13 cellular contexts compared by ENCODE assay signal in the genomic region with DNA sequence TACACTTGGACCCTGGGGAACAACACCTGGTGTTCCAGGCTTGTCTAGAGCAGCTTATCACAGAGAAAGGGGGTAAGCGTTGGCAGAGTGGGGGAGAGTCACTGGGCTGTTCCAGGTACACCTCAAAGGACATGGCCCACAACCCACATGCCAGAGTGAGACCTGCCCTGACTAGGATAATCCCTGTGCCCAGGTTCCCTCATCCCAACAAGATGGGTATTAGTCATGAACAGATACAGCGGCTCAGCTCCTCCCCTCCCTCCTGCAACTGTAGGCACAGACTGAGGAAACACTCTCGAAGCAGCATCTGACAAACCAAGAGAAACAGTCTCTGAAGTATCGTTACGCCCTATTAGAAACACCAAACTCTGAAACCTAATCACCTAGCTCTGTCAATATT. TPM values are rescaled to one million over a fixed set of nuclear protein-coding genes. Genes with fewer than 3 reads are reported as not detected.
DNase-seq lines count a peak whose midpoint lies in the region; ATAC-seq and TF ChIP-seq lines count a peak whose summit lies in the region.
"Had no signal": no experiment of that assay in that cellular context is flagged by ENCODE, and none has a peak within 500 bp of the region (broad histone marks: within the 10 kb centered on the region; RNA-seq: fewer than 3 reads in every experiment).

No MANE protein-coding gene starts in this region.

- intact Hi-C loops in esophagus squamous epithelium (cut with DNase I): no loop called here
- intact Hi-C loops in ovary (cut with DNase I): no loop called here

- DNase-seq in AG08396 (ENCODE audit: low spot score) (peak; percentile 11), NCI-H510A (lab: John Stamatoyannopoulos, UW) (peak; percentile 23), esophagus squamous epithelium (lab: John Stamatoyannopoulos, UW) (no peak), ovary (peak in 3 of 5 donors; percentile 11 to 32 (median 20)), Peyer's patch (no peak), UCSD-AML1 (lab: John Stamatoyannopoulos, UW; ENCODE audit: unreplicated experiment) (no peak), activated gamma-delta T cell treated with Interleukin-2 at 50 U/mL for 16 hours (no peak)
- DNase-seq: activated CD4-positive, alpha-beta T cell treated with anti-CD3 and anti-CD28 coated beads, Interleukin-2, amount 10 ng/mL, durations not matched to agents 24 days and 14 days; activated naive CD8-positive, alpha-beta T cell treated with anti-CD3 and anti-CD28 coated beads, Interleukin-2, amount 50 U/mL, for 24 hours; erythroblast; MM.1S; stimulated activated naive CD8-positive, alpha-beta T cell treated with anti-CD3 and anti-CD28 coated beads, Interleukin-15, amount 100 ng/mL, for 72 hours had no signal

- no peak for TF ChIP-seq POLR2A in esophagus squamous epithelium (IDR thresholded peaks at IDR 0.05)
- no peak for TF ChIP-seq POLR2A in ovary (IDR thresholded peaks at IDR 0.05)
- TF ChIP-seq POLR2A in Peyer's patch (IDR thresholded peaks at IDR 0.05): no peak

- no peaks in the 10 kb centered on the region for H3K9me3 ChIP-seq in esophagus squamous epithelium
- H3K9me3 ChIP-seq in ovary: no peaks in the 10 kb centered on the region
- no peaks in the 10 kb centered on the region for H3K9me3 ChIP-seq in Peyer's patch

- ATAC-seq in GM18870 (IDR thresholded peaks at IDR 0.05; ENCODE audit: unreplicated experiment): no peak
- ATAC-seq: activated naive CD8-positive, alpha-beta T cell treated with anti-CD3 and anti-CD28 coated beads, Interleukin-2, amount 50 U/mL, for 24 hours; stimulated activated naive CD8-positive, alpha-beta T cell treated with anti-CD3 and anti-CD28 coated beads, Interleukin-15, amount 100 ng/mL, for 72 hours had no signal

- H3K27me3 ChIP-seq in esophagus squamous epithelium (peaks cover 0 to 9% (median 0%) of the 10 kb centered on the region in 4 donors), ovary (no peaks in the 10 kb centered on the region), Peyer's patch (no peaks in the 10 kb centered on the region)

- H3K27ac ChIP-seq in esophagus squamous epithelium (peak overlapping the region in 3 of 4 donors; percentile 62 to 90 (median 77)), ovary (peak overlapping the region in 1 of 2 donors; percentile 69), Peyer's patch (peak overlapping the region in 2 of 4 donors; percentile 62 to 71)

- H3K36me3 ChIP-seq in esophagus squamous epithelium (no peaks in the 10 kb centered on the region), ovary (no peaks in the 10 kb centered on the region), Peyer's patch (no peaks in the 10 kb centered on the region)

- no peak for TF ChIP-seq EP300 in ovary (IDR thresholded peaks at IDR 0.05)

- 59 to 63% methylated on average over 4 of the region's 5 CpGs for WGBS in esophagus squamous epithelium, 2 donors
- WGBS in ovary, 3 donors: 38 to 54% (median 52%) methylated on average over 5 of the region's 5 CpGs

- H3K4me3 ChIP-seq in esophagus squamous epithelium (peak overlapping the region in 3 of 4 donors; percentile 36 to 64 (median 43)), ovary (no peak overlapping the region), Peyer's patch (no peak overlapping the region)

- H3K4me1 ChIP-seq in esophagus squamous epithelium: peaks cover 0 to 22% (median 15%) of the 10 kb centered on the region in 3 donors
- peaks cover 3% of the 10 kb centered on the region for H3K4me1 ChIP-seq in ovary (ENCODE audit: insufficient read depth)
- no peaks in the 10 kb centered on the region for H3K4me1 ChIP-seq in Peyer's patch

- TF ChIP-seq CTCF in esophagus squamous epithelium (IDR thresholded peaks at IDR 0.05) (no peak), ovary (IDR thresholded peaks at IDR 0.05) (no peak), Peyer's patch (IDR thresholded peaks at IDR 0.05) (no peak)

RNA-seq across cellular contexts. Expression of a gene that starts 32.1 kb away (rescaled TPM):
- total RNA-seq in esophagus squamous epithelium (1,000 to 10,000 TPM; 1,206 to 4,149 (median 2,794) TPM), ovary (1,000 to 10,000 TPM; 2,388 to 6,661 (median 3,090) TPM), Peyer's patch (1,000 to 10,000 TPM in 1 of 4 donors, 100 to 1,000 TPM in 3; 237 to 1,533 (median 677) TPM)
- polyA plus RNA-seq in ovary: 1,000 to 10,000 TPM; 2,986 to 7,542 TPM

Comparison
In these comparisons a context has a peak if more than half of its experiments do, and no peak if none do; other contexts are left out.
1. DNase-seq: peak in AG08396 (single experiment), NCI-H510A (single experiment) and ovary (3 of 5); none in esophagus squamous epithelium (single experiment), Peyer's patch (0 of 3), UCSD-AML1 (single experiment) and activated gamma-delta T cell treated with Interleukin-2 at 50 U/mL for 16 hours (single experiment).
2. H3K4me3 ChIP-seq: peak in esophagus squamous epithelium (3 of 4); none in ovary (single experiment) and Peyer's patch (0 of 4).